In the genomic region with DNA sequence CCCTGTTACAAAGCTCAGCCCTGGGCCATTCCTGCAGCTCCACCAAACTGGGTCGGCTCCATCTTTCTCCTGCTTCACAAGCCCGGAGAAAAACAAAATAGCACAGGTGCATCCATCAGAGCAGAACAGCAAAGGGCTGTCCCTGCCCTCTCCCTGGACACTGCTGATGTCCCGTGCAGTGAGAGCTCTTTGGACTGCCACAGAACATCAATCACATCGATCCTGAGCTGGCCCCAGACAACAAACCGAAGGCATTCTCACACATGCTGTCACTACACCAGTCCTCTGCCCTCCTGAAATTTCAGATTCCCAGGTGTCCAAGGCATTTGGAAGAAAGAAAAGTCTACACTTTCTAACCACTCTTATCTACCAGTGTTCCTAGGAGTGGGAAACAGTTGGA, we compare ENCODE assay signal across 1 cellular context.
TF ChIP-seq lines count a peak whose summit lies in the region.

No MANE protein-coding gene starts in this region.

TF ChIP-seq in liver, 16 proteins besides CTCF, POLR2A, EP300 and RAD21 (continued from another document):
- no peak for TF ChIP-seq FOXA1 (IDR thresholded peaks at IDR 0.05)
- peak; percentile 13 for TF ChIP-seq SP1 (IDR thresholded peaks at IDR 0.05)
- TF ChIP-seq HNF4G (IDR thresholded peaks at IDR 0.05): no peak
- no peak for TF ChIP-seq JUND (IDR thresholded peaks at IDR 0.05)
TF ChIP-seq in liver: peak in this region for 4.
